23 cellular contexts compared by ENCODE assay signal in genomic region chr18:72114801-72115594, GRCh38.
DNase-seq lines count a peak whose midpoint lies in the region; ATAC-seq and TF ChIP-seq lines count a peak whose summit lies in the region.
"Had no signal": no experiment of that assay in that cellular context is flagged by ENCODE, and none has a peak within 500 bp of the region (broad histone marks: within the 10 kb centered on the region; RNA-seq: fewer than 3 reads in every experiment).

No MANE protein-coding gene starts in this region.

- H3K4me3 ChIP-seq in PC-3 (ENCODE audit: low read length) (no peak overlapping the region), hepatocyte (no peak overlapping the region), H7 (ENCODE audit: insufficient read depth, low read depth, low read length) (no peak overlapping the region)
- H3K4me3 ChIP-seq: Peyer's patch, SJSA1 had no signal

- POLR2A ChIA-PET in PC-3 (lab: Charles Lee; ENCODE audit: unreplicated experiment): no interaction called here

- H3K27ac ChIP-seq in PC-3 (ENCODE audit: low read length) (no peak overlapping the region), hepatocyte (peak overlapping the region; percentile 83)
- H3K27ac ChIP-seq: C4-2B, Peyer's patch, SJSA1 had no signal

- no peak overlapping the region for H2AFZ ChIP-seq in PC-3 (ENCODE audit: low read length)
- no peak overlapping the region for H2AFZ ChIP-seq in hepatocyte

- CTCF ChIA-PET in PC-3 (lab: Charles Lee): no interaction called here

- H3K4me2 ChIP-seq in PC-3 (ENCODE audit: low read length) (no peak overlapping the region), hepatocyte (no peak overlapping the region)

- DNase-seq in NCI-H345 (lab: John Stamatoyannopoulos, UW) (peak; percentile 9), NCI-H345 treated with DMSO at 0.1 percent for 48 hours (lab: John Stamatoyannopoulos, UW; ENCODE audit: unreplicated experiment) (no peak), PC-3 (peak; percentile 76), hepatocyte (ENCODE audit: low spot score) (peak; percentile 48), renal cortical epithelial cell (ENCODE audit: low read depth) (peak; percentile 89), H7 (no peak), NCI-H1694 treated with DMSO at 0.1 percent for 48 hours (lab: John Stamatoyannopoulos, UW) (no peak), AG08395 (ENCODE audit: low spot score) (no peak)
- DNase-seq: 8988T; CD8-positive, alpha-beta memory T cell; DMS53; EL; GF-D8; H9; MV-4-11; NCI-H1105 treated with DMSO at 0.1 percent for 48 hours; NCI-H2081; NCI-H510A; NCI-H748 treated with DMSO at 0.1 percent for 48 hours; Peyer's patch; T-helper 1 cell had no signal

- TF ChIP-seq CTCF in PC-3 (conservative IDR thresholded peaks at IDR 0.05; ENCODE audit: low read depth, low read length) (no peak), hepatocyte (IDR thresholded peaks at IDR 0.05; ENCODE audit: poor library complexity) (no peak)

- peaks cover 10% of the 10 kb centered on the region for H3K4me1 ChIP-seq in PC-3 (ENCODE audit: insufficient read depth, low read length)
- no peaks in the 10 kb centered on the region for H3K4me1 ChIP-seq in hepatocyte (ENCODE audit: insufficient read depth)
- H3K4me1 ChIP-seq: Peyer's patch, SJSA1 had no signal

- H3K9ac ChIP-seq in PC-3 (ENCODE audit: low read length): no peak overlapping the region

- intact Hi-C loops in PC-3 (cut with micrococcal nuclease): no loop called here

- H3K36me3 ChIP-seq in PC-3 (ENCODE audit: low read depth, low read length) (no peaks in the 10 kb centered on the region), hepatocyte (replicated peaks; ENCODE audit: insufficient read depth, low read depth) (no peaks in the 10 kb centered on the region), H7 (replicated peaks; ENCODE audit: control insufficient read depth, insufficient read depth, low read length) (no peaks in the 10 kb centered on the region)
- H3K36me3 ChIP-seq: Peyer's patch, SJSA1 had no signal

- H3F3A ChIP-seq in PC-3 (ENCODE audit: low read length, unreplicated experiment): no peaks in the 10 kb centered on the region

- 74% methylated on average over 4 of the region's 4 CpGs for WGBS in hepatocyte (ENCODE audit: low lambda C conversion rate, missing lambda C conversion rate)

- H3K9me3 ChIP-seq in PC-3 (ENCODE audit: low read length): no peaks in the 10 kb centered on the region
- H3K9me3 ChIP-seq in hepatocyte (ENCODE audit: low read depth): no peaks in the 10 kb centered on the region
- H3K9me3 ChIP-seq: Peyer's patch, SJSA1 had no signal

- ATAC-seq in PC-3: peak; percentile 90

- H3K79me2 ChIP-seq in PC-3 (ENCODE audit: low read length) (no peaks in the 10 kb centered on the region), hepatocyte (no peaks in the 10 kb centered on the region)

- H4K20me1 ChIP-seq in PC-3 (ENCODE audit: low read length) (no peaks in the 10 kb centered on the region), hepatocyte (ENCODE audit: insufficient read depth, poor library complexity, severe bottlenecking) (no peaks in the 10 kb centered on the region)

- H3K27me3 ChIP-seq in PC-3 (ENCODE audit: low read length) (no peaks in the 10 kb centered on the region), hepatocyte (no peaks in the 10 kb centered on the region), H7 (ENCODE audit: control insufficient read depth, insufficient read depth, low read length) (no peaks in the 10 kb centered on the region)
- H3K27me3 ChIP-seq: Peyer's patch, SJSA1 had no signal

- BruUV-seq in PC-3 (replicated peaks; lab: Mats Ljungman, UMichigan): no TSS peak

- H3K9me2 ChIP-seq in PC-3 (replicated peaks; ENCODE audit: low read length) (no peaks in the 10 kb centered on the region), hepatocyte (replicated peaks; ENCODE audit: insufficient read depth) (no peaks in the 10 kb centered on the region)

Comparison
In these comparisons a context has a peak if more than half of its experiments do, and no peak if none do; other contexts are left out.
1. DNase-seq: peak in NCI-H345 (single experiment), PC-3 (single experiment), hepatocyte (single experiment) and renal cortical epithelial cell (single experiment); none in NCI-H345 treated with DMSO at 0.1 percent for 48 hours (single experiment), H7 (single experiment), NCI-H1694 treated with DMSO at 0.1 percent for 48 hours (single experiment) and AG08395 (single experiment).